ENCODE assay signal across 20 cellular contexts in the genomic region with DNA sequence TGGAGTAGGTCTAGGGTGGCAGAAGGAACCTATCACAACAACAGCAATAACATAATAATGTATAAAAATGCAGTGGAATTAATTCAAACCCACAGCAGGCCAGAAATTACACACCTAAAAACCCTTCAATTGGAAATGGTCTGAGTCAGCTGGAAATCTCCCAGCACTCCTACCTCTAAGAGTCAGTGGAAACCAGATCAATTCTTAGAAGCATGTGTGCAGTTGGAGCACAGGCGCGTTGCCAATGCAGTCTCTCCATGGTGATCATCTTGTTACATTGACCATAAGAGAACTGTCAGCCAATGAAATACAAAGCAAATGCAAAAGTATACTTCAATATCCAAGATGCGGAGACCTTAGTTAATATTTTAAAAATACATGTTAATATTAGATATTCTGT. TPM values are rescaled to one million over a fixed set of nuclear protein-coding genes. Genes with fewer than 3 reads are reported as not detected.
DNase-seq lines count a peak whose midpoint lies in the region; ATAC-seq, FAIRE-seq and TF ChIP-seq lines count a peak whose summit lies in the region.
"Had no signal": no experiment of that assay in that cellular context is flagged by ENCODE, and none has a peak within 500 bp of the region (broad histone marks: within the 10 kb centered on the region; RNA-seq: fewer than 3 reads in every experiment).

No MANE protein-coding gene starts in this region.

- H3K27me3 ChIP-seq in right lobe of liver = no peaks in the 10 kb centered on the region
- H3K27me3 ChIP-seq in HepG2 (ENCODE audit: control insufficient read depth in 1 of 2, insufficient read depth in 2 of 2, low read length in 2 of 2) = no peaks in the 10 kb centered on the region; a peak in 1 of 5 replicates
- no peaks in the 10 kb centered on the region for H3K27me3 ChIP-seq in thyroid gland
- no peaks in the 10 kb centered on the region for H3K27me3 ChIP-seq in gastroesophageal sphincter
- H3K27me3 ChIP-seq: uterus had no signal

- no peaks in the 10 kb centered on the region for H3K9me3 Mint-ChIP-seq in Calu3 (ENCODE audit: low read depth, unreplicated experiment)
- H3K9me3 Mint-ChIP-seq: activated naive CD4-positive, alpha-beta T cell treated with anti-CD3 and anti-CD28 coated beads, Interleukin-2, amount 50 U/mL, for 72 hours; HFFc6 had no signal

- no peak for TF ChIP-seq RAD21 in HepG2 (CRISPR knock-in tag; IDR thresholded peaks at IDR 0.05)

- H3K4me3 ChIP-seq in right lobe of liver (no peak overlapping the region), HepG2 (replicated peaks in 1 of 3; ENCODE audit: insufficient read depth in 1 of 3, low read depth in 2 of 3, low read length in 3 of 3) (no peak overlapping the region), thyroid gland (replicated peaks in 1 of 3) (no peak overlapping the region), gastroesophageal sphincter (no peak overlapping the region)
- H3K4me3 ChIP-seq: skin epidermis, uterus had no signal

- no peak for TF ChIP-seq CTCF in right lobe of liver (IDR thresholded peaks at IDR 0.05)
- TF ChIP-seq CTCF in HepG2 (CRISPR knock-in tag; IDR thresholded peaks at IDR 0.05) = no peak
- TF ChIP-seq CTCF in thyroid gland (IDR thresholded peaks at IDR 0.05) = no peak
- no peak for TF ChIP-seq CTCF in Calu3 (IDR thresholded peaks at IDR 0.05; ENCODE audit: unreplicated experiment)
- TF ChIP-seq CTCF in gastroesophageal sphincter (IDR thresholded peaks at IDR 0.05) = no peak

- H3K27ac Mint-ChIP-seq in Calu3 (ENCODE audit: unreplicated experiment) = no peak overlapping the region
- H3K27ac Mint-ChIP-seq: activated naive CD4-positive, alpha-beta T cell treated with anti-CD3 and anti-CD28 coated beads, Interleukin-2, amount 50 U/mL, for 72 hours; HFFc6 had no signal

- TF ChIP-seq EP300 in HepG2 (IDR thresholded peaks at IDR 0.05; ENCODE audit: low read depth in 2 of 2, low read length in 2 of 2) (no peak), HepG2 (CRISPR knock-in tag; IDR thresholded peaks at IDR 0.05; ENCODE audit: borderline replicate concordance) (no peak), gastroesophageal sphincter (IDR thresholded peaks at IDR 0.05) (no peak)

- no peak for FAIRE-seq in HepG2 (lab: Jason Lieb, UNC)
- FAIRE-seq: endometrium had no signal

- peak; percentile 44 to 75 (median 65) for ATAC-seq in right lobe of liver
- no peak for ATAC-seq in HepG2
- no peak for ATAC-seq in HG02852 (IDR thresholded peaks at IDR 0.05; ENCODE audit: unreplicated experiment)
- ATAC-seq in gastroesophageal sphincter = no peak
- ATAC-seq: Panc1 had no signal

- no peaks in the 10 kb centered on the region for H3K36me3 ChIP-seq in right lobe of liver
- no peaks in the 10 kb centered on the region for H3K36me3 ChIP-seq in HepG2 (replicated peaks in 1 of 2; ENCODE audit: control insufficient read depth in 1 of 2, insufficient read depth in 2 of 2, low read length in 2 of 2)
- no peaks in the 10 kb centered on the region for H3K36me3 ChIP-seq in thyroid gland
- H3K36me3 ChIP-seq in gastroesophageal sphincter = no peaks in the 10 kb centered on the region
- H3K36me3 ChIP-seq: uterus had no signal

- TF ChIP-seq POLR2A in right lobe of liver (IDR thresholded peaks at IDR 0.05) = no peak
- no peak for TF ChIP-seq POLR2A in HepG2 (IDR thresholded peaks at IDR 0.05; ENCODE audit: insufficient read depth in 1 of 2, low read depth in 2 of 2, low read length in 2 of 2)
- no peak for TF ChIP-seq POLR2A in thyroid gland (IDR thresholded peaks at IDR 0.05)
- TF ChIP-seq POLR2A in gastroesophageal sphincter (IDR thresholded peaks at IDR 0.05) = no peak

- in situ Hi-C loops in HepG2 (cut with HindIII; ENCODE audit: extremely low pct_ligation_motif_present, low pct_unique_long_range_greater_than_20kb) = no loop called here

- no peaks in the 10 kb centered on the region for H4K20me1 ChIP-seq in HepG2 (ENCODE audit: insufficient read depth, low read length)

- intact Hi-C loops in right lobe of liver (cut with DNase I) (no loop called here), HepG2 (cut with micrococcal nuclease; ENCODE audit: unreplicated experiment) (no loop called here), thyroid gland (cut with DNase I) (no loop called here), Calu3 (cut with micrococcal nuclease; ENCODE audit: unreplicated experiment) (no loop called here)

- no peaks in the 10 kb centered on the region for H3K36me3 Mint-ChIP-seq in Calu3 (ENCODE audit: insufficient read depth, unreplicated experiment)
- H3K36me3 Mint-ChIP-seq: activated naive CD4-positive, alpha-beta T cell treated with anti-CD3 and anti-CD28 coated beads, Interleukin-2, amount 50 U/mL, for 72 hours had no signal

- POLR2A ChIA-PET in HepG2 (lab: Yijun Ruan, JAX) = interaction anchor here (1.0 kb wide), 1 partner anchor 15 kb away, joined by 4 read pairs; the partner anchor contains the start of gene CSNK1G3

- no peaks in the 10 kb centered on the region for H3K27me3 Mint-ChIP-seq in Calu3 (ENCODE audit: unreplicated experiment)

- CTCF ChIA-PET in HepG2 (lab: Yijun Ruan, JAX; ENCODE audit: low intra/inter-chr PET ratio, low total read pairs) (no interaction called here), Calu3 (lab: Charles Lee) (no interaction called here)

- no peak overlapping the region for H2AFZ ChIP-seq in HepG2 (ENCODE audit: low read length)

- WGBS in right lobe of liver (ENCODE audit: insufficient coverage, low coverage, low lambda C conversion rate, missing lambda C conversion rate) = 67% methylated on average over 3 of the region's 3 CpGs
- 68% methylated on average over 3 of the region's 3 CpGs for WGBS in HepG2 (ENCODE audit: low lambda C conversion rate)
- WGBS in thyroid gland, 2 donors = 64 to 72% methylated on average over 3 of the region's 3 CpGs
- WGBS in gastroesophageal sphincter (ENCODE audit: low coverage in 1 of 2), 2 donors = 51 to 92% methylated on average over 3 of the region's 3 CpGs

- no peak overlapping the region for H3K9ac ChIP-seq in HepG2 (ENCODE audit: insufficient read depth, low read depth, low read length)

- no peak overlapping the region for H3K4me2 ChIP-seq in HepG2 (ENCODE audit: low read depth, low read length)

- H3K9me3 ChIP-seq in right lobe of liver = no peaks in the 10 kb centered on the region
- no peaks in the 10 kb centered on the region for H3K9me3 ChIP-seq in HepG2 (ENCODE audit: low read length)
- H3K9me3 ChIP-seq in thyroid gland = no peaks in the 10 kb centered on the region
- no peaks in the 10 kb centered on the region for H3K9me3 ChIP-seq in gastroesophageal sphincter
- H3K9me3 ChIP-seq: uterus had no signal

- H3K4me1 ChIP-seq in right lobe of liver (no peaks in the 10 kb centered on the region), HepG2 (ENCODE audit: insufficient read depth, low read length) (no peaks in the 10 kb centered on the region), thyroid gland (no peaks in the 10 kb centered on the region), gastroesophageal sphincter (no peaks in the 10 kb centered on the region)
- H3K4me1 ChIP-seq: uterus had no signal

- no peaks in the 10 kb centered on the region for H3K79me2 ChIP-seq in HepG2 (ENCODE audit: insufficient read depth, low read length)

- H3K4me1 Mint-ChIP-seq in Calu3 (ENCODE audit: low read depth, unreplicated experiment) = no peaks in the 10 kb centered on the region

- no peak overlapping the region for H3K4me3 Mint-ChIP-seq in Calu3 (ENCODE audit: low read depth, unreplicated experiment)
- H3K4me3 Mint-ChIP-seq: HFFc6 had no signal

- no TSS peak for BruUV-seq in HepG2 (replicated peaks; lab: Mats Ljungman, UMichigan)
- no TSS peak for BruUV-seq in Calu3 (replicated peaks; lab: Mats Ljungman, UMichigan)

- no peak overlapping the region for H3K27ac ChIP-seq in right lobe of liver
- H3K27ac ChIP-seq in HepG2 (ENCODE audit: extremely low read length, insufficient read depth, low read length) = no peak overlapping the region
- no peak overlapping the region for H3K27ac ChIP-seq in thyroid gland
- H3K27ac ChIP-seq in gastroesophageal sphincter = no peak overlapping the region
- H3K27ac ChIP-seq: skin epidermis, uterus had no signal

- peak in 2 of 3 donors; percentile 34 to 49 for DNase-seq in right lobe of liver
- DNase-seq in HepG2 (ENCODE audit: low spot score) = no peak
- peak; percentile 48 for DNase-seq in NCI-H2196 (lab: John Stamatoyannopoulos, UW; ENCODE audit: unreplicated experiment)
- peak; percentile 33 for DNase-seq in fibroblast of gingiva (ENCODE audit: low read depth)
- DNase-seq in thyroid gland = peak; percentile 15 to 16
- no peak for DNase-seq in Calu3
- DNase-seq: C1 segment of cervical spinal cord; head of caudate nucleus; islet precursor cell; NCI-H1436; NCI-H524 treated with DMSO at 0.1 percent for 48 hours; stimulated activated naive CD4-positive, alpha-beta T cell; uterus had no signal

TF ChIP-seq in HepG2, 621 proteins besides CTCF, POLR2A, EP300 and RAD21 (continues in another document):
- TF ChIP-seq MAFK (conservative IDR thresholded peaks at IDR 0.05 in 1 of 2, IDR thresholded peaks at IDR 0.05 in 1 of 2; ENCODE audit: low read length in 2 of 2) (peak in 1 of 2 experiments; percentile 20; a peak in 1 of 4 replicates), ELF3 (CRISPR knock-in tag; IDR thresholded peaks at IDR 0.05) (no peak)

RNA-seq across cellular contexts. Expression of gene CSNK1G3, which starts 15.1 kb away (rescaled TPM):
- total RNA-seq in right lobe of liver (10 to 100 TPM; 17.4 to 25.6 (median 19.6) TPM), HepG2 (2016; rRNA removed; fragmentation: Illumina TruSeq; extraction: Trizol) (31.5 and 35.4 TPM in 2 replicates), thyroid gland (10 to 100 TPM; 43.5 to 60.0 (median 53.2) TPM), Calu3 (2022) (48.2 and 57.5 TPM in 2 replicates), gastroesophageal sphincter (10 to 100 TPM; 42.8 to 65.0 (median 55.6) TPM)
- 97.8 and 110 TPM in 2 replicates for total RNA-seq in HepG2 (2016; cell fraction: cytosol; rRNA removed; fragmentation: Illumina TruSeq; extraction: Trizol; ENCODE audit: low read depth)
- 29.7 and 30.5 TPM in 2 replicates for total RNA-seq in HepG2 (2016; cell fraction: insoluble cytoplasmic fraction; rRNA removed; fragmentation: Illumina TruSeq; extraction: Trizol)
- total RNA-seq in HepG2 (2016; cell fraction: membrane; rRNA removed; fragmentation: Illumina TruSeq; extraction: Trizol) = 52.6 and 53.8 TPM in 2 replicates
- total RNA-seq in HepG2 (2016; cell fraction: nucleus; rRNA removed; fragmentation: Illumina TruSeq; extraction: Trizol) = 22.9 and 25.8 TPM in 2 replicates
- polyA plus RNA-seq in HepG2 (2011; rRNA removed) = 11.3 and 12.8 TPM in 2 replicates
- polyA plus RNA-seq in HepG2 (2011; cell fraction: cytosol; rRNA removed) = 5.5 and 9.1 TPM in 2 replicates
- polyA plus RNA-seq in HepG2 (2011; cell fraction: nucleus; rRNA removed) = 6.0 and 6.6 TPM in 2 replicates
- polyA plus RNA-seq in HepG2 (2012) = 17.4 and 18.3 TPM in 2 replicates
- 3.0 and 3.4 TPM in 2 replicates for polyA plus RNA-seq in HepG2 (2016; cell fraction: cytosol; fragmentation: Illumina TruSeq; extraction: Trizol; ENCODE audit: low read depth)
- polyA plus RNA-seq in HepG2 (2016; cell fraction: insoluble cytoplasmic fraction; fragmentation: Illumina TruSeq; extraction: Trizol; ENCODE audit: low read depth) = 25.8 and 27.6 TPM in 2 replicates
- polyA plus RNA-seq in HepG2 (2016; cell fraction: membrane; fragmentation: Illumina TruSeq; extraction: Trizol; ENCODE audit: low read depth) = 11.6 and 12.0 TPM in 2 replicates
- polyA plus RNA-seq in HepG2 (2016; cell fraction: nucleus; fragmentation: Illumina TruSeq; extraction: Trizol; ENCODE audit: insufficient read depth, low read depth) = 15.2 and 15.7 TPM in 2 replicates
- 12.8 and 14.1 TPM in 2 replicates for polyA minus RNA-seq in HepG2 (2011; rRNA and poly(A)+ RNA removed; ENCODE audit: low replicate concordance)
- 30.2 and 40.0 TPM in 2 replicates for polyA minus RNA-seq in HepG2 (2011; cell fraction: cytosol; rRNA and poly(A)+ RNA removed)
- polyA minus RNA-seq in HepG2 (2011; cell fraction: nucleus; rRNA and poly(A)+ RNA removed) = 48.9 and 56.9 TPM in 2 replicates

Comparison
In these comparisons a context has a peak if more than half of its experiments do, and no peak if none do; other contexts are left out.
1. ATAC-seq: peak in right lobe of liver (4 of 4); none in HepG2 (single experiment), HG02852 (single experiment) and gastroesophageal sphincter (single experiment).
2. DNase-seq: peak in right lobe of liver (2 of 3), NCI-H2196 (single experiment), fibroblast of gingiva (single experiment) and thyroid gland (2 of 2); none in HepG2 (single experiment) and Calu3 (single experiment).